In the genomic region with DNA sequence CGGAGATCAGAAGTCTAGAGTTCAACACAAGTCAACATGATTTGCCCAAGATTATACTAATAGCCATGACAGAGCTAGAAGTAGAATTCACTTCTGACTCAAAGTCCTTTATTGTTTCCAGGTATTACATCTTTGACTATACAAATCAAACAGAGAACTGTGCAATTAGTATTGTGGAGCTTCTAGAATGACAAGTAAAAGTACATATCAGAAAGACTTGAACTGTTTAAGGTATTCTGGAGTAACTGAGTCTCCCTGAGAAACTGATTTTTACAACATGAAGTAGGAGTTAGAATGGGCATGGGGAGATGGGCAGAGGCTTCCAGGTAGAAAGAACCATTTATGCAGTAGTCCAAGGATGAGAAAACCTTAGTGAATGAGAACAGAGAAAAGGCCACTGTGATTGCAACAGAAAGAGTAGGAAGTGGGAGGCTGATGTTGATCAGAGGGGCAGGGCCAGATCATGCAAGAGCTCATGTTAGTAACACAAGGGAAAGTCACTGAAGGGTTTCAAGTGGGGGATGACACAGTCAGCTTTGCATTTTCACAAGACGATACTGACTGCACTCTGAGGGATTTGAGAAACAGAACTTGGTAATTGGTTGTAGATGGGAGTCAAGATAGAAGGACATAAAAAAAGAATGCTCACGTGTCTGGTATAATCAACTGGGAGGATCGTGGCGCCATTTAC, we compare ENCODE assay signal across 13 cellular contexts.
DNase-seq lines count a peak whose midpoint lies in the region; ATAC-seq and TF ChIP-seq lines count a peak whose summit lies in the region.
"Had no signal": no experiment of that assay in that cellular context is flagged by ENCODE, and none has a peak within 500 bp of the region (broad histone marks: within the 10 kb centered on the region; RNA-seq: fewer than 3 reads in every experiment).

No MANE protein-coding gene starts in this region.

- no peaks in the 10 kb centered on the region for H3K9me3 ChIP-seq in tibial artery

- peak; percentile 39 for DNase-seq in fibroblast of pulmonary artery (ENCODE audit: low read depth)
- no peak for DNase-seq in DMS53 treated with DMSO at 0.1 percent for 48 hours (lab: John Stamatoyannopoulos, UW; ENCODE audit: unreplicated experiment)
- DNase-seq in AG08395 (ENCODE audit: low spot score) = no peak
- no peak for DNase-seq in tibial artery
- DNase-seq in SHP77 (lab: John Stamatoyannopoulos, UW) = no peak
- DNase-seq: activated naive CD4-positive, alpha-beta T cell treated with Interleukin-2 at 50 U/mL for 16 hours; DMS79 treated with DMSO at 0.1 percent for 48 hours; HCEC 1CT; NCI-H2029; stimulated activated CD8-positive, alpha-beta memory T cell treated with anti-CD3 and anti-CD28 coated beads, Interleukin-4, amount 100 ng/mL, for 48 hours had no signal

- ATAC-seq in GM18858 (IDR thresholded peaks at IDR 0.05; ENCODE audit: unreplicated experiment) (peak; percentile 63), GM21576 (IDR thresholded peaks at IDR 0.05; ENCODE audit: unreplicated experiment) (peak; percentile 75), HG03521 (IDR thresholded peaks at IDR 0.05; ENCODE audit: unreplicated experiment) (peak; percentile 52)

- no peaks in the 10 kb centered on the region for H3K27me3 ChIP-seq in tibial artery

- H3K36me3 ChIP-seq in tibial artery = peaks cover 0 to 16% (median 13%) of the 10 kb centered on the region in 3 donors

- intact Hi-C loops in tibial artery (cut with DNase I; ENCODE audit: low total_unique reads) = no loop called here

- H3K4me3 ChIP-seq in fibroblast of pulmonary artery (replicated peaks; ENCODE audit: low read depth, low read length) (no peak overlapping the region), tibial artery (no peak overlapping the region)

- H3K27ac ChIP-seq in tibial artery = no peak overlapping the region

- TF ChIP-seq CTCF in fibroblast of pulmonary artery (IDR thresholded peaks at IDR 0.05; ENCODE audit: low read length, missing control alignments) (no peak), tibial artery (IDR thresholded peaks at IDR 0.05) (no peak)

- no peaks in the 10 kb centered on the region for H3K4me1 ChIP-seq in tibial artery
